6 cellular contexts compared by ENCODE assay signal in genomic region chr16:67174706-67175231, GRCh38. TPM values are rescaled to one million over a fixed set of nuclear protein-coding genes. Genes with fewer than 3 reads are reported as not detected.
DNase-seq lines count a peak whose midpoint lies in the region; ATAC-seq and TF ChIP-seq lines count a peak whose summit lies in the region.

No MANE protein-coding gene starts in this region.

- H3K27me3 ChIP-seq in vagina, result no peaks in the 10 kb centered on the region

- no peaks in the 10 kb centered on the region for H3K9me3 Mint-ChIP-seq in natural killer cell
- no peaks in the 10 kb centered on the region for H3K9me3 Mint-ChIP-seq in natural killer cell treated with Interleukin-12 subunit alpha and Interleukin-12 subunit beta and Interleukin-15 and Interleukin-18, amount 100 ng/mL, for 72 hours

- peaks cover 17 to 22% of the 10 kb centered on the region in 2 donors for H3K27me3 Mint-ChIP-seq in natural killer cell (ENCODE audit: low read depth in 2 of 2)
- H3K27me3 Mint-ChIP-seq in natural killer cell treated with Interleukin-12 subunit alpha and Interleukin-12 subunit beta and Interleukin-15 and Interleukin-18, amount 100 ng/mL, for 72 hours, result peaks cover 27 to 29% of the 10 kb centered on the region in 2 donors

- H3K4me1 ChIP-seq in vagina, result peaks cover 69% of the 10 kb centered on the region

- H3K36me3 Mint-ChIP-seq in natural killer cell, result no peaks in the 10 kb centered on the region
- H3K36me3 Mint-ChIP-seq in natural killer cell treated with Interleukin-12 subunit alpha and Interleukin-12 subunit beta and Interleukin-15 and Interleukin-18, amount 100 ng/mL, for 72 hours, result no peaks in the 10 kb centered on the region

- H3K27ac Mint-ChIP-seq in natural killer cell, result no peak overlapping the region
- no peak overlapping the region for H3K27ac Mint-ChIP-seq in natural killer cell treated with Interleukin-12 subunit alpha and Interleukin-12 subunit beta and Interleukin-15 and Interleukin-18, amount 100 ng/mL, for 72 hours

- TF ChIP-seq CTCF in natural killer cell (IDR thresholded peaks at IDR 0.05) (no peak), vagina (IDR thresholded peaks at IDR 0.05) (no peak)

- intact Hi-C loops in natural killer cell (cut with micrococcal nuclease) (loop anchor here (2.0 kb wide), 1 partner anchor 14 kb away; no protein-coding TSS in a partner anchor), vagina (cut with DNase I) (no loop called here)

- ATAC-seq in natural killer cell, result no peak
- no peak for ATAC-seq in natural killer cell treated with Interleukin-12 subunit alpha and Interleukin-12 subunit beta and Interleukin-15 and Interleukin-18, amount 100 ng/mL, for 72 hours

- no peak for TF ChIP-seq POLR2A in vagina (IDR thresholded peaks at IDR 0.05)

- H3K27ac ChIP-seq in vagina, result peak overlapping the region; percentile 75

- no peaks in the 10 kb centered on the region for H3K36me3 ChIP-seq in vagina

- DNase-seq in natural killer cell (no peak), vagina (ENCODE audit: extremely low spot score in 2 of 2) (no peak), EL (no peak)
- DNase-seq in natural killer cell treated with Interleukin-12 subunit alpha and Interleukin-12 subunit beta and Interleukin-15 and Interleukin-18, amount 100 ng/mL, for 72 hours (ENCODE audit: low spot score), result no peak
- no peak for DNase-seq in activated CD4-positive, CD25-positive, alpha-beta regulatory T cell (lab: John Stamatoyannopoulos, UW)

- peak overlapping the region; percentile 47; the same call in 1 of the 2 replicates for H3K4me3 ChIP-seq in iPS-18c (ENCODE audit: insufficient read depth, low read depth, low read length)
- peak overlapping the region; percentile 37 to 62 for H3K4me3 ChIP-seq in vagina

- H3K4me1 Mint-ChIP-seq in natural killer cell, result peaks cover 35 to 63% of the 10 kb centered on the region in 2 donors
- peaks cover 47 to 49% of the 10 kb centered on the region in 2 donors for H3K4me1 Mint-ChIP-seq in natural killer cell treated with Interleukin-12 subunit alpha and Interleukin-12 subunit beta and Interleukin-15 and Interleukin-18, amount 100 ng/mL, for 72 hours (ENCODE audit: low read depth in 2 of 2)

- peak overlapping the region; percentile 9 for H3K4me3 Mint-ChIP-seq in natural killer cell
- H3K4me3 Mint-ChIP-seq in natural killer cell treated with Interleukin-12 subunit alpha and Interleukin-12 subunit beta and Interleukin-15 and Interleukin-18, amount 100 ng/mL, for 72 hours, result no peak overlapping the region

- no peaks in the 10 kb centered on the region for H3K9me3 ChIP-seq in iPS-18c (ENCODE audit: control insufficient read depth, insufficient read depth, low read length)
- no peaks in the 10 kb centered on the region for H3K9me3 ChIP-seq in vagina

RNA-seq across cellular contexts. Expression of gene NOL3, which starts 4.4 kb away (rescaled TPM):
- total RNA-seq in natural killer cell (1 to 10 TPM in 2 of 3 donors, under 1 TPM in 1; 0.88 to 1.3 (median 1.3) TPM), vagina (19.2 TPM)
- total RNA-seq in natural killer cell treated with Interleukin-12 subunit alpha and Interleukin-12 subunit beta and Interleukin-15 and Interleukin-18, amount 100 ng/mL, for 72 hours, result 10 to 100 TPM; 10.5 to 20.1 TPM

RNA-seq across cellular contexts. Expression of gene MATCAP1, which starts 9.0 kb away (rescaled TPM):
- total RNA-seq in natural killer cell (10 to 100 TPM in 2 of 3 donors, 1 to 10 TPM in 1; 7.2 to 12.6 (median 10.9) TPM), vagina (17.4 TPM)
- total RNA-seq in natural killer cell treated with Interleukin-12 subunit alpha and Interleukin-12 subunit beta and Interleukin-15 and Interleukin-18, amount 100 ng/mL, for 72 hours, result 10 to 100 TPM; 33.2 to 33.8 TPM

RNA-seq across cellular contexts. Expression of gene HSF4, which starts 10.2 kb away (rescaled TPM):
- total RNA-seq in natural killer cell, result 1 to 10 TPM; 6.9 to 8.3 (median 7.3) TPM
- total RNA-seq in natural killer cell treated with Interleukin-12 subunit alpha and Interleukin-12 subunit beta and Interleukin-15 and Interleukin-18, amount 100 ng/mL, for 72 hours, result 10 to 100 TPM; 17.2 to 19.4 TPM
- 54.3 TPM for total RNA-seq in vagina

RNA-seq across cellular contexts. Expression of gene FBXL8, which starts 15.0 kb away (rescaled TPM):
- total RNA-seq in natural killer cell, result 1 to 10 TPM; 5.2 to 8.3 (median 6.3) TPM
- 10 to 100 TPM; 15.3 to 16.8 TPM for total RNA-seq in natural killer cell treated with Interleukin-12 subunit alpha and Interleukin-12 subunit beta and Interleukin-15 and Interleukin-18, amount 100 ng/mL, for 72 hours
- total RNA-seq in vagina, result 31.4 TPM

RNA-seq across cellular contexts. Expression of gene TRADD, which starts 15.1 kb away (rescaled TPM):
- total RNA-seq in natural killer cell (10 to 100 TPM; 15.2 to 27.5 (median 26.8) TPM), vagina (22.3 TPM)
- 10 to 100 TPM; 38.5 to 51.2 TPM for total RNA-seq in natural killer cell treated with Interleukin-12 subunit alpha and Interleukin-12 subunit beta and Interleukin-15 and Interleukin-18, amount 100 ng/mL, for 72 hours
